Comparison of ENCODE assay signal across 21 cellular contexts in genomic region chr3:61666032-61666431, GRCh38.
"Had no signal": no experiment of that assay in that cellular context is flagged by ENCODE, and none has a peak within 500 bp of the region (broad histone marks: within the 10 kb centered on the region; RNA-seq: fewer than 3 reads in every experiment).

No MANE protein-coding gene starts in this region.

- H3K4me1 ChIP-seq: adrenal gland had no signal

- ATAC-seq: activated CD4-positive, CD25-positive, alpha-beta regulatory T cell treated with anti-CD3 and anti-CD28 coated beads, Interleukin-2, amount 50 U/mL, for 24 hours; activated naive CD4-positive, alpha-beta T cell treated with anti-CD3 and anti-CD28 coated beads, Interleukin-2, amount 50 U/mL, for 72 hours; right cardiac atrium had no signal

- DNase-seq: activated CD4-positive, alpha-beta T cell treated with anti-CD3 and anti-CD28 coated beads, Interleukin-2, amount 50 U/mL, for 1 hour; activated CD8-positive, alpha-beta memory T cell treated with anti-CD3 and anti-CD28 coated beads, Interleukin-2, amount 50 U/mL, for 4 hours; activated effector memory CD4-positive, alpha-beta T cell treated with Interleukin-2 at 50 U/mL for 16 hours; activated T-cell treated with anti-CD3 and anti-CD28 coated beads, Interleukin-2, amount 50 U/mL, for 48 hours; adrenal gland; effector CD8-positive, alpha-beta T cell; small intestine; stimulated activated CD4-positive, alpha-beta T cell treated with anti-CD3 and anti-CD28 coated beads, Interleukin-15, amount 100 ng/mL, for 24 hours; stimulated activated CD4-positive, alpha-beta T cell treated with anti-CD3 and anti-CD28 coated beads, Interleukin-2, amount 100 ng/mL, for 48 hours; T1000 had no signal

- H3K27me3 Mint-ChIP-seq: dendritic cell treated with granulocyte-macrophage colony-stimulating factor and Interleukin-4, amounts not matched to agents 40 ng/mL and 50 ng/mL, for 4 days; progenitor cell of endocrine pancreas; stimulated activated naive CD8-positive, alpha-beta T cell treated with anti-CD3 and anti-CD28 coated beads, Interleukin-15, Interleukin-2, amounts not matched to agents 100 ng/mL and 50 ng/mL, for 24 hours had no signal

- H3K4me3 ChIP-seq: adrenal gland, esophagus muscularis mucosa, hepatocyte, tibial nerve, vagina had no signal

- H3K27ac Mint-ChIP-seq: activated naive CD4-positive, alpha-beta T cell treated with anti-CD3 and anti-CD28 coated beads, Interleukin-2, amount 50 U/mL, for 72 hours; dendritic cell treated with granulocyte-macrophage colony-stimulating factor and Interleukin-4, amounts not matched to agents 40 ng/mL and 50 ng/mL, for 4 days; mesothelial cell of epicardium; stimulated activated naive CD8-positive, alpha-beta T cell treated with anti-CD3 and anti-CD28 coated beads, Interleukin-15, Interleukin-2, amounts not matched to agents 100 ng/mL and 50 ng/mL, for 24 hours had no signal

- H3K36me3 Mint-ChIP-seq: activated naive CD4-positive, alpha-beta T cell treated with anti-CD3 and anti-CD28 coated beads, Interleukin-2, amount 50 U/mL, for 72 hours had no signal

- H3K27me3 ChIP-seq: adrenal gland, esophagus muscularis mucosa, hepatocyte, tibial nerve, vagina had no signal

- H3K9me3 Mint-ChIP-seq: dendritic cell treated with granulocyte-macrophage colony-stimulating factor and Interleukin-4, amounts not matched to agents 40 ng/mL and 50 ng/mL, for 4 days; stimulated activated naive CD8-positive, alpha-beta T cell treated with anti-CD3 and anti-CD28 coated beads, Interleukin-15, Interleukin-2, amounts not matched to agents 100 ng/mL and 50 ng/mL, for 24 hours had no signal

- H3K9me3 ChIP-seq: adrenal gland, esophagus muscularis mucosa, tibial nerve, vagina had no signal

- H3K27ac ChIP-seq: adrenal gland, esophagus muscularis mucosa, hepatocyte, tibial nerve, vagina had no signal

- H3K4me2 ChIP-seq: hepatocyte had no signal

- H3K36me3 ChIP-seq: adrenal gland, esophagus muscularis mucosa, tibial nerve, vagina had no signal

- H3K4me3 Mint-ChIP-seq: dendritic cell treated with granulocyte-macrophage colony-stimulating factor and Interleukin-4, amounts not matched to agents 40 ng/mL and 50 ng/mL, for 4 days; mesothelial cell of epicardium; stimulated activated naive CD8-positive, alpha-beta T cell treated with anti-CD3 and anti-CD28 coated beads, Interleukin-15, Interleukin-2, amounts not matched to agents 100 ng/mL and 50 ng/mL, for 24 hours had no signal

- H2AFZ ChIP-seq: hepatocyte had no signal
